Comparison of ENCODE assay signal across 9 cellular contexts in the genomic region with DNA sequence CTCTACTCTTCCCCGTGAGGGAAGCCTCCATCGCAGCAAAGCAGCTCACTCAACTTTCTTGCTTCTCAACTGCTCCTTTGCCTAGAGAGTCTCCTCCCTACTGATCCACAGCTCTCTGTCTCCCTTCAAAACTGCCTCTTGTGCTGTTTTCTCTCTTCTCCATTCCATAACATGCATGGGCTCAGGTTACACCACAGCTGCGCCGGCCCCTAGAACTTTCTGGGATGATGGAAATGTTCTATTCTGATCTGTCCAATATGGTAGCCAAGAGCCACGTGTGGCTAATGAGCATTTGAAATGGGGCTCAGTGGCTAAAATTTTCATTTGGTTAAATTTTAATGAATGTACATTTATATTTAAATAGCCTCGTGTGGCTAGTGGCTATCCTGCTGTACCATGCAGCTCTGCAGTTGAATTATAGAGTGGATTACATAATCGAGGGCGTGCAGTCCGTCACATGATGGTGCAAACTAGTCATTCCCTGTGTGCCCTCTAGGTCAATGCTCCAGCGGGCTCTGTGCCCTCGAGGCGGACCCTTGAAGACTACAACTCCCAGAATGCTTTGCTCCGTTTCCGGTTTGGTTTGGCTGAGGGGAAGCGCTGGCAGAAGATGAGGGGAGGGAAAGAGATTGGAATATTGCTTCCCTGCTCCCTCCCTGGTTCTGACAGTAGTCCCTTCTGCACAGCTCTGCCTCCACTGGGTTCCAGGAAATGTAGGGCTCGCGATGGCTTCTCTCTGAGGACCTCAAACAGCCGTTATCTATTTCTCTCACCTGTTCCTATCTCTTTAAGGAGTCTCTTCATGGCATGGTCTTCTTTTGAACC.
DNase-seq lines count a peak whose midpoint lies in the region; ATAC-seq and TF ChIP-seq lines count a peak whose summit lies in the region.
"Had no signal": no experiment of that assay in that cellular context is flagged by ENCODE, and none has a peak within 500 bp of the region (broad histone marks: within the 10 kb centered on the region; RNA-seq: fewer than 3 reads in every experiment).

No MANE protein-coding gene starts in this region.

- intact Hi-C loops in sciatic nerve (cut with DNase I) = no loop called here

- CTCF ChIA-PET in RWPE1 (lab: Yijun Ruan, JAX) = interaction anchor here (0.6 to 0.8 kb wide), 3 partner anchors 287 to 821 kb away, joined by 3 read pairs; no protein-coding TSS in a partner anchor
- CTCF ChIA-PET in CD8-positive, alpha-beta memory T cell (lab: Charles Lee) = no interaction called here

- peaks cover 26 to 69% of the 10 kb centered on the region in 2 donors for H3K27me3 Mint-ChIP-seq in CD8-positive, alpha-beta memory T cell

- H3K36me3 ChIP-seq in CD8-positive, alpha-beta memory T cell (ENCODE audit: insufficient read depth, low read length) = no peaks in the 10 kb centered on the region
- H3K36me3 ChIP-seq: BLaER1 had no signal

- no peak for TF ChIP-seq CTCF in RWPE1 (conservative IDR thresholded peaks at IDR 0.05; ENCODE audit: low read depth)

- no peak overlapping the region for H3K4me3 ChIP-seq in CD8-positive, alpha-beta memory T cell (ENCODE audit: low read length)
- H3K4me3 ChIP-seq: BLaER1 had no signal

- no peak overlapping the region for H3K27ac ChIP-seq in RWPE1
- no peak overlapping the region for H3K27ac ChIP-seq in CD8-positive, alpha-beta memory T cell (ENCODE audit: low read depth, low read length)
- H3K27ac ChIP-seq: BLaER1 had no signal

- H3K27ac Mint-ChIP-seq in CD8-positive, alpha-beta memory T cell = no peak overlapping the region

- H3K36me3 Mint-ChIP-seq in CD8-positive, alpha-beta memory T cell = peaks cover 0 to 2% (median 0%) of the 10 kb centered on the region in 3 donors

- H3K9me3 ChIP-seq in CD8-positive, alpha-beta memory T cell (ENCODE audit: low read length) = peaks cover 2% of the 10 kb centered on the region

- DNase-seq in NCI-H82 (lab: John Stamatoyannopoulos, UW) = peak; percentile 69
- DNase-seq in NCI-H82 treated with DMSO at 0.1 percent for 48 hours (lab: John Stamatoyannopoulos, UW; ENCODE audit: unreplicated experiment) = no peak
- DNase-seq in RWPE1 (ENCODE audit: low spot score) = peak; percentile 47
- peak; percentile 40 for DNase-seq in glomerular visceral epithelial cell (ENCODE audit: extremely low spot score)
- peak; percentile 63 for DNase-seq in sciatic nerve (ENCODE audit: low spot score)
- no peak for DNase-seq in NCI-H1048 (lab: John Stamatoyannopoulos, UW)
- DNase-seq in CD8-positive, alpha-beta memory T cell = no peak

- no peak overlapping the region for H3K4me3 Mint-ChIP-seq in CD8-positive, alpha-beta memory T cell

- H3K4me1 ChIP-seq in CD8-positive, alpha-beta memory T cell (ENCODE audit: insufficient read depth, low read length) = no peaks in the 10 kb centered on the region

- H3K9me3 Mint-ChIP-seq in CD8-positive, alpha-beta memory T cell = peaks cover 0 to 9% (median 6%) of the 10 kb centered on the region in 5 donors

- POLR2A ChIA-PET in RWPE1 (lab: Yijun Ruan, JAX; ENCODE audit: low non-redundant PET) = no interaction called here
- POLR2A ChIA-PET in CD8-positive, alpha-beta memory T cell (lab: Charles Lee) = no interaction called here

- ATAC-seq in sciatic nerve (peak; percentile 91), GM18873 (IDR thresholded peaks at IDR 0.05; ENCODE audit: low FRiP score, unreplicated experiment) (no peak)

- peaks cover 0 to 5% (median 0%) of the 10 kb centered on the region in 3 donors for H3K4me1 Mint-ChIP-seq in CD8-positive, alpha-beta memory T cell

- H3K27me3 ChIP-seq in CD8-positive, alpha-beta memory T cell (ENCODE audit: insufficient read depth, low read length, poor library complexity, severe bottlenecking) = no peaks in the 10 kb centered on the region
- H3K27me3 ChIP-seq: BLaER1 had no signal

Comparison
In these comparisons a context has a peak if more than half of its experiments do, and no peak if none do; other contexts are left out.
1. DNase-seq: peak in NCI-H82 (single experiment), RWPE1 (single experiment), glomerular visceral epithelial cell (single experiment) and sciatic nerve (single experiment); none in NCI-H82 treated with DMSO at 0.1 percent for 48 hours (single experiment), NCI-H1048 (single experiment) and CD8-positive, alpha-beta memory T cell (0 of 5).